Comparison of ENCODE assay signal across 18 cellular contexts in genomic region chr17:55334881-55335523, GRCh38.
A peak's percentile ranks its signal among the peaks of the same experiment; 100 is the strongest.
DNase-seq lines count a peak whose midpoint lies in the region; ATAC-seq and TF ChIP-seq lines count a peak whose summit lies in the region.
"Had no signal": no experiment of that assay in that cellular context is flagged by ENCODE, and none has a peak within 500 bp of the region (broad histone marks: within the 10 kb centered on the region; RNA-seq: fewer than 3 reads in every experiment).

No MANE protein-coding gene starts in this region.

- H3K36me3 Mint-ChIP-seq in WTC11, result no peaks in the 10 kb centered on the region

- CTCF ChIA-PET in WTC11 (lab: Charles Lee), result interaction anchor here (0.7 to 1.8 kb wide), 4 partner anchors 13 to 39 kb away, joined by 3 to 5 read pairs (median 4); no protein-coding TSS in a partner anchor

- POLR2A ChIA-PET in WTC11 (lab: Charles Lee), result no interaction called here

- TF ChIP-seq CTCF in WTC11 (IDR thresholded peaks at IDR 0.05), result no peak

- no peaks in the 10 kb centered on the region for H3K27me3 ChIP-seq in H7 (ENCODE audit: control insufficient read depth, insufficient read depth, low read length)
- H3K27me3 ChIP-seq: MG63, SJSA1 had no signal

- ATAC-seq in WTC11, result peak; percentile 75
- ATAC-seq: HCT116 had no signal

- peak; percentile 33 for DNase-seq in H7
- no peak for DNase-seq in WTC11 (ENCODE audit: low spot score)
- peak; percentile 33 for DNase-seq in iPS-NIHi11 (ENCODE audit: low spot score)
- peak; percentile 16 for DNase-seq in retina
- no peak for DNase-seq in DMS79 treated with DMSO at 0.1 percent for 48 hours (lab: John Stamatoyannopoulos, UW)
- DNase-seq in SW480 (ENCODE audit: low spot score), result no peak
- DNase-seq in HuH-7 (ENCODE audit: low spot score), result no peak
- DNase-seq: ACHN; CD4-positive, alpha-beta T cell; EL; NCI-H1092 treated with DMSO at 0.1 percent for 48 hours; NCI-H1694; NCI-H345; NCI-H526 treated with DMSO at 0.1 percent for 48 hours; NK-92 treated with Interleukin-12 subunit alpha and Interleukin-12 subunit beta, amount 100 ng/mL, for 24 hours had no signal

- no peaks in the 10 kb centered on the region for H3K36me3 ChIP-seq in H7 (replicated peaks; ENCODE audit: control insufficient read depth, insufficient read depth, low read length)
- H3K36me3 ChIP-seq: MG63, SJSA1 had no signal

- peaks cover 21% of the 10 kb centered on the region for H3K4me1 Mint-ChIP-seq in WTC11

- no peaks in the 10 kb centered on the region for H3K9me3 Mint-ChIP-seq in WTC11
- H3K9me3 Mint-ChIP-seq: CD4-positive, alpha-beta T cell had no signal

- H3K27me3 Mint-ChIP-seq in WTC11 (ENCODE audit: low read depth), result no peaks in the 10 kb centered on the region; the same call in 1 of the 2 replicates

- H3K27ac Mint-ChIP-seq in WTC11, result no peak overlapping the region
- H3K27ac Mint-ChIP-seq: CD4-positive, alpha-beta T cell had no signal

- H3K4me3 ChIP-seq in H7 (ENCODE audit: insufficient read depth, low read depth, low read length), result peak overlapping the region; percentile 23; the same call in 1 of the 2 replicates
- H3K4me3 ChIP-seq: MG63, SJSA1 had no signal

- peak overlapping the region; percentile 52 for H3K4me3 Mint-ChIP-seq in WTC11
- H3K4me3 Mint-ChIP-seq: CD4-positive, alpha-beta T cell had no signal

TF ChIP-seq in WTC11, 78 proteins besides CTCF, POLR2A, EP300 and RAD21:
- TF ChIP-seq ZNF512 (CRISPR knock-in tag; IDR thresholded peaks at IDR 0.05; ENCODE audit: borderline replicate concordance) (0 out of 2 replicates have a peak, but pooled peaks have one; percentile 45), IRF1 (CRISPR knock-in tag; IDR thresholded peaks at IDR 0.05) (no peak)

Comparison
In these comparisons a context has a peak if more than half of its experiments do, and no peak if none do; other contexts are left out.
1. DNase-seq: peak in H7 (single experiment), iPS-NIHi11 (single experiment) and retina (single experiment); none in WTC11 (single experiment), DMS79 treated with DMSO at 0.1 percent for 48 hours (single experiment), SW480 (single experiment) and HuH-7 (single experiment).